Comparison of ENCODE assay signal across 8 cellular contexts in genomic region chr4:15149234-15149841, GRCh38.
DNase-seq lines count a peak whose midpoint lies in the region; ATAC-seq and TF ChIP-seq lines count a peak whose summit lies in the region.

No MANE protein-coding gene starts in this region.

- no peaks in the 10 kb centered on the region for H3K27me3 ChIP-seq in GM23338 (ENCODE audit: insufficient read depth)
- no peaks in the 10 kb centered on the region for H3K27me3 ChIP-seq in NT2/D1 (ENCODE audit: insufficient read depth, insufficient read length)
- no peaks in the 10 kb centered on the region for H3K27me3 ChIP-seq in iPS-18a (ENCODE audit: control insufficient read depth, insufficient read depth, low read length)

- H3K9me3 ChIP-seq in NT2/D1 (ENCODE audit: insufficient read depth, low read length) (no peaks in the 10 kb centered on the region), iPS-18a (ENCODE audit: control insufficient read depth, low read depth, low read length) (no peaks in the 10 kb centered on the region)

- no peak overlapping the region for H3K4me3 Mint-ChIP-seq in GM23338

- no peaks in the 10 kb centered on the region; the same call in 2 of the 3 replicates for H3K36me3 Mint-ChIP-seq in GM23338 (ENCODE audit: low read depth)

- H4K20me1 ChIP-seq in GM23338 (replicated peaks; ENCODE audit: insufficient read depth): no peaks in the 10 kb centered on the region

- peak overlapping the region; percentile 85 for H3K27ac Mint-ChIP-seq in GM23338

- DNase-seq in GM13977 (ENCODE audit: low spot score): peak; percentile 28
- no peak for DNase-seq in GM23338 (ENCODE audit: low spot score)
- no peak for DNase-seq in NT2/D1 (ENCODE audit: low read depth, low spot score)
- DNase-seq in DMS114 treated with DMSO at 0.1 percent for 48 hours (lab: John Stamatoyannopoulos, UW; ENCODE audit: unreplicated experiment): no peak
- no peak for DNase-seq in NCI-H524 (lab: John Stamatoyannopoulos, UW)
- no peak for DNase-seq in activated CD4-positive, alpha-beta T cell treated with anti-CD3 and anti-CD28 coated beads for 48 hours
- no peak for DNase-seq in GM19240 (ENCODE audit: insufficient read length, low spot score)

- H3K4me3 ChIP-seq in GM23338 (no peak overlapping the region), NT2/D1 (ENCODE audit: insufficient read length, low read depth) (no peak overlapping the region), iPS-18a (ENCODE audit: low read length) (no peak overlapping the region)

- in situ Hi-C loops in GM13977 (cut with MboI; ENCODE audit: low pct_unique_long_range_greater_than_20kb, low sequenced_read_pairs, unreplicated experiment): no loop called here

- H3K36me3 ChIP-seq in GM23338 (ENCODE audit: insufficient read depth) (no peaks in the 10 kb centered on the region), NT2/D1 (ENCODE audit: insufficient read depth, insufficient read length, low read length) (no peaks in the 10 kb centered on the region), iPS-18a (ENCODE audit: control insufficient read depth, low read depth, low read length) (no peaks in the 10 kb centered on the region)

- no peak overlapping the region for H3K27ac ChIP-seq in GM23338 (ENCODE audit: low read depth)
- no peak overlapping the region for H3K27ac ChIP-seq in iPS-18a (ENCODE audit: low read length)

- H3K27me3 Mint-ChIP-seq in GM23338 (ENCODE audit: insufficient read depth, low read depth, poor library complexity): peaks cover 4% of the 10 kb centered on the region

- peaks cover 31% of the 10 kb centered on the region for H3K4me1 Mint-ChIP-seq in GM23338

- H3K79me2 ChIP-seq in GM23338 (replicated peaks; ENCODE audit: insufficient read depth): no peaks in the 10 kb centered on the region

- no peaks in the 10 kb centered on the region for H3F3A ChIP-seq in GM23338 (replicated peaks; ENCODE audit: low read depth)

- H3K9ac ChIP-seq in NT2/D1 (ENCODE audit: insufficient read length, low read depth) (peak overlapping the region; percentile 13), iPS-18a (ENCODE audit: low read length) (peak overlapping the region; percentile 20)

- peak; percentile 72 for ATAC-seq in GM23338

- H3K9me2 ChIP-seq in GM23338 (ENCODE audit: insufficient read depth): peaks cover 21% of the 10 kb centered on the region; the same call in 1 of the 2 replicates

- H3K4me2 ChIP-seq in GM23338: no peak overlapping the region; the same call in 1 of the 2 replicates

- H3K4me1 ChIP-seq in GM23338 (ENCODE audit: insufficient read depth): peaks cover 19% of the 10 kb centered on the region
- peaks cover 14% of the 10 kb centered on the region for H3K4me1 ChIP-seq in NT2/D1 (ENCODE audit: insufficient read depth, insufficient read length)
- peaks cover 21% of the 10 kb centered on the region for H3K4me1 ChIP-seq in iPS-18a (ENCODE audit: control insufficient read depth, low read depth, low read length)

- TF ChIP-seq CTCF in GM13977 (IDR thresholded peaks at IDR 0.05; ENCODE audit: extremely low read depth, insufficient read depth, missing control alignments): no peak
- no peak for TF ChIP-seq CTCF in GM23338 (conservative IDR thresholded peaks at IDR 0.05; ENCODE audit: low read depth in 2 of 2)

- H2AFZ ChIP-seq in GM23338: peak overlapping the region; percentile 81; the same call in 1 of the 2 replicates

- H3K9me3 Mint-ChIP-seq in GM23338: no peaks in the 10 kb centered on the region; the same call in 2 of the 3 replicates

TF ChIP-seq in GM23338, 12 proteins besides CTCF, POLR2A, EP300 and RAD21:
- TF ChIP-seq ZNF331 (CRISPR knock-in tag; IDR thresholded peaks at IDR 0.05; ENCODE audit: low read depth) (no peak), REST (IDR thresholded peaks at IDR 0.05; ENCODE audit: unreplicated experiment) (no peak), JUNB (IDR thresholded peaks at IDR 0.05; ENCODE audit: unreplicated experiment) (no peak), STAT1 (IDR thresholded peaks at IDR 0.05; ENCODE audit: unreplicated experiment) (no peak), POLR2AphosphoS5 (IDR thresholded peaks at IDR 0.05; ENCODE audit: low read depth) (no peak)
